17 cellular contexts compared by ENCODE assay signal in the genomic region with DNA sequence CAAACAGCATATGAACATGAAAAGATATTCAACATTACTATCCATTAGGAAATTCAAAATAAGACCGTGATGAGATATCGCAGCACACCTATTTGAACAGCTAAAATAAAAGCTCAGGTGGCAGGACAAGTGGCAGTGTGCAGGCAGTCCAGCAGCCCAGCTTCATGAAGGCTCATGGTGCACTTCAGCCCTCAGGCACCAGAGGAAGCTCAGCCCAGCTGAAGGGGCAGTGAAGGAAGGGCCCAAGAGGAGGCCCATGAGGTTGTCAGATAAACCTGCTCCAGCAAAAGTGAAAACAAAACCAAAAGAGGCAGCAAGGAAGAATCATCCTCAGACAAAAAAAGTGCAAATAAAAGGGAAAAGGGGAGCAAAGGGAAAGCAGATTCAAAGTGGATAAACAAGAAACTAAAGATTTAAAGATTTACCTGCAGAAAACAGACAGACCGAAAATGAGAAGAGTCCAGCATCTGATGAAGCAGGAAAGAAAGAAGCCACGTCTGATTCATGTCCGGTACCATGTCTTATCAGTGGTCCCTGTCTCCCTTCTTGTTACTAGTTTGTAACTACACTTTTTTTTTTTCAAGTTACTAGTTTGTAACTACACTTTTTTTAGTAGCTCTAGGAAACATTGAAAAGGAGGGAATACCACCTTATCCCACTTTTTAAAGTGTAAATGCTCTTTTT. TPM values are rescaled to one million over a fixed set of nuclear protein-coding genes. Genes with fewer than 3 reads are reported as not detected.
"Had no signal": no experiment of that assay in that cellular context is flagged by ENCODE, and none has a peak within 500 bp of the region (broad histone marks: within the 10 kb centered on the region; RNA-seq: fewer than 3 reads in every experiment).

No MANE protein-coding gene starts in this region.

- DNase-seq: activated CD4-positive, alpha-beta memory T cell treated with anti-CD3 and anti-CD28 coated beads for 36 hours; activated CD4-positive, alpha-beta T cell treated with anti-CD3 and anti-CD28 coated beads for 1 hour; activated effector memory CD4-positive, alpha-beta T cell treated with anti-CD3 and anti-CD28 coated beads, Interleukin-2, amount 50 U/mL, for 16 hours; activated T-cell treated with anti-CD3 and anti-CD28 coated beads, Interleukin-2, amount 50 U/mL, for 4 hours; amniotic stem cell; islet precursor cell; stimulated activated CD4-positive, alpha-beta T cell treated with anti-CD3 and anti-CD28 coated beads, Interleukin-2, amount 100 ng/mL, for 48 hours; T-helper 17 cell; thyroid gland had no signal

- H3K9me3 Mint-ChIP-seq: activated CD4-positive, alpha-beta memory T cell treated with anti-CD3 and anti-CD28 coated beads for 36 hours; activated naive CD4-positive, alpha-beta T cell treated with anti-CD3 and anti-CD28 coated beads, Interleukin-2, amount 50 U/mL, for 24 hours; activated T-cell treated with anti-CD3 and anti-CD28 coated beads, Interleukin-2, amount 50 U/mL, for 4 hours; stimulated activated memory B cell treated with anti-CD40 and anti-IgM and Interleukin-4, amounts not matched to agents 10 μg/mL and 1 μg/mL and 100 μg/mL, for 72 hours had no signal

- H3K9me3 ChIP-seq: esophagus muscularis mucosa, right atrium auricular region, thyroid gland had no signal

- H3K27ac ChIP-seq: esophagus muscularis mucosa, right atrium auricular region, thyroid gland had no signal

- H3K27me3 Mint-ChIP-seq: activated CD4-positive, alpha-beta memory T cell treated with anti-CD3 and anti-CD28 coated beads for 36 hours; progenitor cell of endocrine pancreas; stimulated activated memory B cell treated with anti-CD40 and anti-IgM and Interleukin-4, amounts not matched to agents 10 μg/mL and 1 μg/mL and 100 μg/mL, for 72 hours; T-helper 17 cell had no signal

- ATAC-seq: activated T-cell treated with anti-CD3 and anti-CD28 coated beads, Interleukin-2, amount 50 U/mL, for 4 hours; stimulated activated memory B cell treated with anti-CD40 and anti-IgM and Interleukin-4, amounts not matched to agents 10 μg/mL and 1 μg/mL and 100 μg/mL, for 72 hours; T-helper 17 cell had no signal

- H3K36me3 ChIP-seq: esophagus muscularis mucosa, right atrium auricular region, thyroid gland had no signal

- H3K27me3 ChIP-seq: right atrium auricular region, thyroid gland had no signal

- H3K27ac Mint-ChIP-seq: activated CD4-positive, alpha-beta memory T cell treated with anti-CD3 and anti-CD28 coated beads for 36 hours; activated naive CD4-positive, alpha-beta T cell treated with anti-CD3 and anti-CD28 coated beads, Interleukin-2, amount 50 U/mL, for 24 hours; progenitor cell of endocrine pancreas; stimulated activated memory B cell treated with anti-CD40 and anti-IgM and Interleukin-4, amounts not matched to agents 10 μg/mL and 1 μg/mL and 100 μg/mL, for 72 hours; T-helper 17 cell had no signal

- H3K4me3 ChIP-seq: esophagus muscularis mucosa, right atrium auricular region, thyroid gland had no signal

- H3K36me3 Mint-ChIP-seq: activated naive CD4-positive, alpha-beta T cell treated with anti-CD3 and anti-CD28 coated beads, Interleukin-2, amount 50 U/mL, for 24 hours; stimulated activated memory B cell treated with anti-CD40 and anti-IgM and Interleukin-4, amounts not matched to agents 10 μg/mL and 1 μg/mL and 100 μg/mL, for 72 hours had no signal

- H3K4me3 Mint-ChIP-seq: activated CD4-positive, alpha-beta memory T cell treated with anti-CD3 and anti-CD28 coated beads for 36 hours; activated naive CD4-positive, alpha-beta T cell treated with anti-CD3 and anti-CD28 coated beads, Interleukin-2, amount 50 U/mL, for 24 hours; activated T-cell treated with anti-CD3 and anti-CD28 coated beads, Interleukin-2, amount 50 U/mL, for 4 hours; stimulated activated memory B cell treated with anti-CD40 and anti-IgM and Interleukin-4, amounts not matched to agents 10 μg/mL and 1 μg/mL and 100 μg/mL, for 72 hours; T-helper 17 cell had no signal

- H3K4me1 ChIP-seq: esophagus muscularis mucosa, right atrium auricular region, thyroid gland had no signal

- H3K4me1 Mint-ChIP-seq: activated naive CD4-positive, alpha-beta T cell treated with anti-CD3 and anti-CD28 coated beads, Interleukin-2, amount 50 U/mL, for 24 hours; stimulated activated memory B cell treated with anti-CD40 and anti-IgM and Interleukin-4, amounts not matched to agents 10 μg/mL and 1 μg/mL and 100 μg/mL, for 72 hours; T-helper 17 cell had no signal

RNA-seq across cellular contexts. Expression of a gene that starts 15.0 kb away (rescaled TPM):
- total RNA-seq: progenitor cell of endocrine pancreas had no signal

RNA-seq across cellular contexts. Expression of a gene that starts 16.0 kb away (rescaled TPM):
- total RNA-seq: activated CD4-positive, alpha-beta memory T cell treated with anti-CD3 and anti-CD28 coated beads for 36 hours; activated T-cell treated with anti-CD3 and anti-CD28 coated beads, Interleukin-2, amount 50 U/mL, for 4 hours; cardiac septum; esophagus muscularis mucosa; lung microvascular endothelial cell; progenitor cell of endocrine pancreas; right atrium auricular region; skeletal muscle tissue; T-helper 17 cell; thyroid gland had no signal

RNA-seq across cellular contexts. Expression of a gene that starts 48.7 kb away (rescaled TPM):
- total RNA-seq: progenitor cell of endocrine pancreas had no signal
